ENCODE assay signal across 8 cellular contexts in genomic region chr3:64030741-64031140, GRCh38. TPM values are rescaled to one million over a fixed set of nuclear protein-coding genes. Genes with fewer than 3 reads are reported as not detected.
A peak's percentile ranks its signal among the peaks of the same experiment; 100 is the strongest.
DNase-seq lines count a peak whose midpoint lies in the region; ATAC-seq, FAIRE-seq and TF ChIP-seq lines count a peak whose summit lies in the region.

No MANE protein-coding gene starts in this region.

- H3K36me3 ChIP-seq in KMS-11 (ENCODE audit: insufficient read depth) (no peaks in the 10 kb centered on the region), testis (ENCODE audit: low read depth, missing control alignments) (no peaks in the 10 kb centered on the region)

- FAIRE-seq in frontal cortex (lab: Jason Lieb, UNC): no peak

- H3K27me3 Mint-ChIP-seq in osteocyte (ENCODE audit: unreplicated experiment): peaks cover 35% of the 10 kb centered on the region

- no peaks in the 10 kb centered on the region for H4K20me1 ChIP-seq in KMS-11 (ENCODE audit: insufficient read depth)

- H2AFZ ChIP-seq in KMS-11 (ENCODE audit: low read depth): peak overlapping the region; percentile 66

- peaks cover 10% of the 10 kb centered on the region for H3K4me1 Mint-ChIP-seq in osteocyte (ENCODE audit: unreplicated experiment)

- peak overlapping the region; percentile 45; the same call in 1 of the 2 replicates for H3K4me2 ChIP-seq in KMS-11

- no peak for TF ChIP-seq POLR2A in testis (IDR thresholded peaks at IDR 0.05)

- peak; percentile 94 for ATAC-seq in GM21737 (IDR thresholded peaks at IDR 0.05; ENCODE audit: unreplicated experiment)

- no peak overlapping the region for H3K4me3 ChIP-seq in KMS-11 (IDR thresholded peaks at IDR 0.05; ENCODE audit: insufficient read depth, low read depth, low read length)
- H3K4me3 ChIP-seq in testis: peak overlapping the region in 1 of 2 donors; percentile 41

- H3K9me3 Mint-ChIP-seq in osteocyte (ENCODE audit: unreplicated experiment): peaks cover 7% of the 10 kb centered on the region

- H3K79me2 ChIP-seq in KMS-11 (ENCODE audit: insufficient read depth, low read depth): no peaks in the 10 kb centered on the region

- no peak overlapping the region for H3K9ac ChIP-seq in KMS-11

- peak overlapping the region; percentile 70 for H3K4me3 Mint-ChIP-seq in osteocyte (ENCODE audit: unreplicated experiment)

- no peaks in the 10 kb centered on the region for H3K36me3 Mint-ChIP-seq in osteocyte (ENCODE audit: unreplicated experiment)

- H3K27ac Mint-ChIP-seq in osteocyte (ENCODE audit: unreplicated experiment): peak overlapping the region; percentile 65

- H3K27ac ChIP-seq in KMS-11: no peak overlapping the region
- H3K27ac ChIP-seq in testis: no peak overlapping the region

- WGBS in testis, 2 donors: 1 to 2% methylated on average over 11 to 16 of the region's 16 CpGs

- TF ChIP-seq CTCF in KMS-11 (conservative IDR thresholded peaks at IDR 0.05; ENCODE audit: low read depth, low read length) (peak; percentile 75), osteocyte (IDR thresholded peaks at IDR 0.05) (peak; percentile 93), testis (IDR thresholded peaks at IDR 0.05) (peak; percentile 82 to 93 (median 88))

- no peaks in the 10 kb centered on the region for H3K9me3 ChIP-seq in testis

- H3K27me3 ChIP-seq in KMS-11 (ENCODE audit: insufficient read depth, low read depth) (no peaks in the 10 kb centered on the region), testis (no peaks in the 10 kb centered on the region)

- intact Hi-C loops in testis (cut with DNase I; ENCODE audit: low total_unique reads): loop anchor here (5.0 to 10.0 kb wide), 2 partner anchors 372 to 454 kb away; no protein-coding TSS in a partner anchor

- peak; percentile 65 for DNase-seq in EH (ENCODE audit: low read depth)
- DNase-seq in RPMI7951 (ENCODE audit: low read depth): peak; percentile 69
- peak; percentile 91 for DNase-seq in activated effector memory CD4-positive, alpha-beta T cell treated with anti-CD3 and anti-CD28 coated beads, Interleukin-2, amount 50 U/mL, for 16 hours
- DNase-seq in frontal cortex (ENCODE audit: low spot score in 2 of 2): peak; percentile 42 to 57
- DNase-seq in osteocyte (ENCODE audit: extremely low spot score, unreplicated experiment): peak; percentile 91
- peak; percentile 80 for DNase-seq in testis

- H3K4me1 ChIP-seq in KMS-11 (ENCODE audit: low read depth, poor library complexity, severe bottlenecking) (peaks cover 9% of the 10 kb centered on the region), testis (no peaks in the 10 kb centered on the region)

RNA-seq across cellular contexts. Expression of gene PSMD6, which starts 7.4 kb away (rescaled TPM):
- total RNA-seq in RPMI7951 (2014; rRNA removed; shearing (Covaris generic)): 174 and 175 TPM in 2 replicates
- total RNA-seq in frontal cortex: 63.2 TPM
- 72.6 and 72.9 TPM in 2 replicates for total RNA-seq in osteocyte
- 100 to 1,000 TPM; 105 to 128 TPM for total RNA-seq in testis
- 249 TPM for polyA plus RNA-seq in testis (ENCODE audit: insufficient read depth, low read depth, low replicate concordance)
